Comparison of ENCODE assay signal across 1 cellular context in the genomic region with DNA sequence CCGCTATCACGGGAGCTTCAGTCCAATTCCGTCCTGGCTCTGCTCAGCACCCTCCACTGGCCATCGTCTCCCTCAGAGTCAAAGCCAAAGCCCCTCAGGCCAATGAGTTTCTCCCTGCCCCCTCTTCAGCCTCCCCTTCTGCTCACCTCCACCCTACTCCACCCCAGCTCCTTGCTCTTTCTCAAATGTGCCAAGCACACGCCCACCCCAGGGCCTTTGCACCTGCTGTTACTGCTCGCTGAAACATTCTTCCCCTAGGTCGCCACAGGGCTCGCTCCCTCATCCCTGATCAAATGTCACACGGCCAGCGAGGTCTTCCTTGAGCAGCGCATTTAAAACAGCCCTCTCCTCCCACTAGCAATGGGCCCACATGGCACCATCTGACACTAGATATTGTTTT.
TF ChIP-seq lines count a peak whose summit lies in the region.

No MANE protein-coding gene starts in this region.

TF ChIP-seq in HepG2, 621 proteins besides CTCF, POLR2A, EP300 and RAD21:
- TF ChIP-seq, protein P1, sequence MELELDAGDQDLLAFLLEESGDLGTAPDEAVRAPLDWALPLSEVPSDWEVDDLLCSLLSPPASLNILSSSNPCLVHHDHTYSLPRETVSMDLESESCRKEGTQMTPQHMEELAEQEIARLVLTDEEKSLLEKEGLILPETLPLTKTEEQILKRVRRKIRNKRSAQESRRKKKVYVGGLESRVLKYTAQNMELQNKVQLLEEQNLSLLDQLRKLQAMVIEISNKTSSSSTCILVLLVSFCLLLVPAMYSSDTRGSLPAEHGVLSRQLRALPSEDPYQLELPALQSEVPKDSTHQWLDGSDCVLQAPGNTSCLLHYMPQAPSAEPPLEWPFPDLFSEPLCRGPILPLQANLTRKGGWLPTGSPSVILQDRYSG (CRISPR knock-in tag; IDR thresholded peaks at IDR 0.05), result no peak
- TF ChIP-seq ZMYM3 (CRISPR knock-in tag; IDR thresholded peaks at IDR 0.05), result peak; percentile 56
- TF ChIP-seq AHR (CRISPR knock-in tag; IDR thresholded peaks at IDR 0.05), result no peak
